ENCODE assay signal across 8 cellular contexts in the genomic region with DNA sequence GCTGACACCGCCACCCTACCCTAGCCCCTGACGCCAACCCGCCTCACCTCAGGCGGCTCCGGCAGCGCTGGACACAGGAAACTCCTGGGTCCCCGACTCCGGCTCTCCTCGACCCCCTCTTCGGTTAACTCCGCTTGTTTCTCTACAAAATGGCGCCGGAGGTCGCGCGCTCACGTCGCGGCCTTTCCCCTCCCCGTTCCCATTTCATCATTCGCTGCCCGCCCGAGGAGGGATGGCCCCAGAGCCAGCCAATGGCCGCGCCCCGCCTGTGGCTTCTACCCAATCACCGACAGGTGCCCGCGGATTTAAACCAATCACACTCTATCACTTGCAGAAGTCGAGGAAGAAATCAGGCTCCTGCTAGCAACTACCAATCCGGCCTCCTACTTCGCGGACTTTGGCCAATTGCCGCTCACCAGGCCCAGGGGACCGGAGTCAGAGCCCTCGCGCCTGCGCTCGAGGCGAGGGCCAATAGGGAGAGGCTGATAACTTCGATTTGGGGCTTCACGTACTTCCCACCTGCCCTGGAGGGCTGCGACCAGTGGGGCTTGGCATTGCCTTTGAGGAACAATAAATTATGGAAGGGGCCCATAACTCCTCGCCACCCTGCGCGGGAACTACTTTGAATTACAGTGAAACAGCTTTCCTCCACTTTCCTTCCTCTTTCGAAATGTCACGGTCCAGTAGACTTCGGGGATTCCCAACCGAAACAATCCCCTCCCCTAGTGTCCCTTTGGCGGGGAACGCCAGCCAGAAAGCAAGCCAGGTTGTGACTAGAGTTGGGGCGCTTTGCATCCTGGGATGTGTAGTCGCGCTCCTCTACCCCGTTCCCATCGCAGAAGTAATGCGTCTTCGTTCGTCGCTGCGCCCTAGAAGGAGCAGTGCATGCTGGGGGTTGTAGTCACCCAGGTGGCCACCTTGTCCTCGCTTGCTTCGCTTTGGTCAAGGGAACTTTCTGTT. TPM values are rescaled to one million over a fixed set of nuclear protein-coding genes. Genes with fewer than 3 reads are reported as not detected.
DNase-seq lines count a peak whose midpoint lies in the region; ATAC-seq and TF ChIP-seq lines count a peak whose summit lies in the region.

A gene (minus strand): TSS at position 146 of the 960 bp plus-strand sequence. CDS start 30,489 bp downstream, outside the sequence.

- TF ChIP-seq POLR2A in testis (IDR thresholded peaks at IDR 0.05): peak; percentile 74

- 0 to 1% methylated on average over 61 to 64 of the region's 64 CpGs for WGBS in testis, 2 donors

- no peaks in the 10 kb centered on the region for H3K36me3 ChIP-seq in testis (ENCODE audit: low read depth, missing control alignments)

- no peak for TF ChIP-seq CTCF in GM10248 (IDR thresholded peaks at IDR 0.05; ENCODE audit: control extremely low read depth, extremely low read depth, low read depth, missing control alignments)
- no peak for TF ChIP-seq CTCF in omental fat pad (IDR thresholded peaks at IDR 0.05)
- peak in 1 of 3 experiments; percentile 23 for TF ChIP-seq CTCF in testis (IDR thresholded peaks at IDR 0.05)

- DNase-seq in GM10248 (ENCODE audit: extremely low spot score): peak; percentile 94
- peak; percentile 91 for DNase-seq in NCI-H1105 (lab: John Stamatoyannopoulos, UW)
- peak; percentile 99 for DNase-seq in SKM-1 treated with dmso at 0.1 percent for 144 hours (lab: John Stamatoyannopoulos, UW; ENCODE audit: unreplicated experiment)
- peak; percentile 99 for DNase-seq in glomerular visceral epithelial cell (ENCODE audit: extremely low spot score)
- peak; percentile 91 for DNase-seq in omental fat pad (ENCODE audit: low spot score)
- peak; percentile 98 for DNase-seq in testis

- H3K4me3 Mint-ChIP-seq in activated naive CD8-positive, alpha-beta T cell: peak within 1 kb of the TSS; percentile 98

- peaks cover 9% of the 10 kb centered on the region for H3K4me1 ChIP-seq in testis

- peaks cover 29% of the 10 kb centered on the region for H3K4me1 Mint-ChIP-seq in activated naive CD8-positive, alpha-beta T cell (ENCODE audit: low read depth)

- H3K9me3 ChIP-seq in testis: no peaks in the 10 kb centered on the region

- no peaks in the 10 kb centered on the region for H3K36me3 Mint-ChIP-seq in activated naive CD8-positive, alpha-beta T cell

- peak within 1 kb of the TSS; percentile 95 to 100 for H3K27ac ChIP-seq in testis

- peak within 1 kb of the TSS; percentile 100 for H3K27ac Mint-ChIP-seq in activated naive CD8-positive, alpha-beta T cell

- peak within 1 kb of the TSS; percentile 96 for H3K4me3 ChIP-seq in testis

- no peaks in the 10 kb centered on the region for H3K27me3 ChIP-seq in testis

- CTCF ChIA-PET in GM10248 (lab: Yijun Ruan, JAX): no interaction called here

- no peaks in the 10 kb centered on the region for H3K27me3 Mint-ChIP-seq in activated naive CD8-positive, alpha-beta T cell

- POLR2A ChIA-PET in GM10248 (lab: Yijun Ruan, JAX): interaction anchor here (0.6 kb wide), 1 partner anchor 112 kb away, joined by 3 read pairs; no protein-coding TSS in a partner anchor

- ATAC-seq in HG02623 (IDR thresholded peaks at IDR 0.05; ENCODE audit: unreplicated experiment) (peak; percentile 81), omental fat pad (ENCODE audit: low FRiP score) (peak; percentile 96)

- intact Hi-C loops in testis (cut with DNase I; ENCODE audit: low total_unique reads): loop anchor here (10.0 kb wide), 1 partner anchor 115 kb away; a partner anchor contains a TSS

- H3K9me3 Mint-ChIP-seq in activated naive CD8-positive, alpha-beta T cell (ENCODE audit: low read depth): no peaks in the 10 kb centered on the region

RNA-seq across cellular contexts. Expression of the gene that starts here (rescaled TPM):
- total RNA-seq in omental fat pad (100 to 1,000 TPM in 2 of 4 donors, 10 to 100 TPM in 2; 85.4 to 132 (median 103) TPM), testis (100 to 1,000 TPM; 267 to 272 TPM)
- 449 TPM for polyA plus RNA-seq in testis (ENCODE audit: insufficient read depth, low read depth, low replicate concordance)

Comparison
In these comparisons a context has a peak if more than half of its experiments do, and no peak if none do; other contexts are left out.
1. Peak in every context shown above with its lines: DNase-seq, ATAC-seq, H3K4me3 ChIP-seq and H3K27ac ChIP-seq.